In genomic region chr22:29195964-29196666, GRCh38 we compare ENCODE assay signal across 1 cellular context.
TF ChIP-seq lines count a peak whose summit lies in the region.

No MANE protein-coding gene starts in this region.

TF ChIP-seq in HEK293, 187 proteins besides CTCF, POLR2A, EP300 and RAD21 (continued from another document):
- TF ChIP-seq ZNF530 (tag by site-specific recombination; IDR thresholded peaks at IDR 0.05; ENCODE audit: low read depth) (peak; percentile 80; the same call in 1 of the 2 replicates), ZNF621 (tag by site-specific recombination; IDR thresholded peaks at IDR 0.05) (peak; percentile 48; the same call in 1 of the 2 replicates), ZNF248 (tag by site-specific recombination; IDR thresholded peaks at IDR 0.05) (0 out of 2 replicates have a peak, but pooled peaks have one; percentile 49), ZSCAN4 (tag by site-specific recombination; IDR thresholded peaks at IDR 0.05) (peak; percentile 88), ZNF561 (tag by site-specific recombination; IDR thresholded peaks at IDR 0.05; ENCODE audit: borderline replicate concordance) (no peak), ZNF112 (tag by site-specific recombination; IDR thresholded peaks at IDR 0.05) (0 out of 2 replicates have a peak, but pooled peaks have one; percentile 12), ZNF10 (tag by site-specific recombination; IDR thresholded peaks at IDR 0.05) (no peak)
